ENCODE assay signal across 31 cellular contexts in the genomic region with DNA sequence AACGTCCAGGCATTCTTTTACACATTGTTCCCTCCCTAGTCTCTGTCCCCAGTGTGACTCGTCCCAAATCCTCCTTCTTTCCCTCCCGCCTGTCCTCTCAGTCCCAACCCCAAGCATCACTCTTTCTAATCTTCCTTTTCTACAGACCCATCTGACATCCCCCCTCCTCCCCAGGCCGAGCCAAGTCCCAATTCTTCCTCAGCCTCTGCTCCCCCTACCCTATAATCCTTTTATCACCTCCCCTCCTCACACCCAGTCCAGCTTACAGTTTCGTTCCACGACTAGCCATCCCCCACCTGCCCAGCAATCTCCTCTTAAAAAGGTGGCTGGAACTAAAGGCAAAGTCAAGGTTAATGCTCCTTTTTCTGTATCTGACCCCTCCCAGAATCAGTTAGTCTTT.
"Had no signal": no experiment of that assay in that cellular context is flagged by ENCODE, and none has a peak within 500 bp of the region (broad histone marks: within the 10 kb centered on the region; RNA-seq: fewer than 3 reads in every experiment).

No MANE protein-coding gene starts in this region.

- H3K4me1 ChIP-seq: adrenal gland, body of pancreas, colonic mucosa, pancreas, psoas muscle, vagina had no signal

- DNase-seq: activated CD4-positive, alpha-beta T cell treated with anti-CD3 and anti-CD28 coated beads for 36 hours; activated CD4-positive, alpha-beta T cell treated with anti-CD3 and anti-CD28 coated beads, Interleukin-2, amount 50 U/mL, for 4 hours; activated CD4-positive, CD25-positive, alpha-beta regulatory T cell; activated CD8-positive, alpha-beta memory T cell treated with anti-CD3 and anti-CD28 coated beads for 24 hours; activated effector memory CD4-positive, alpha-beta T cell treated with Interleukin-2 at 50 U/mL for 16 hours; activated naive CD4-positive, alpha-beta T cell treated with Interleukin-2 at 50 U/mL for 16 hours; activated naive CD8-positive, alpha-beta T cell treated with anti-CD3 and anti-CD28 coated beads for 36 hours; adrenal gland; aorta; body of pancreas; cerebellar nuclear complex; colonic mucosa; effector CD8-positive, alpha-beta T cell; erythroblast; left cardiac atrium; left ventricle myocardium superior; naive B cell; nephron progenitor cell; pancreas; psoas muscle; sigmoid colon; small intestine; stimulated activated CD4-positive, alpha-beta T cell treated with anti-CD3 and anti-CD28 coated beads, Interleukin-1b, Interleukin-23, amount 100 ng/mL, for 48 hours; stimulated activated CD4-positive, alpha-beta T cell treated with anti-CD3 and anti-CD28 coated beads, Interleukin-4, amount 100 ng/mL, for 4 hours; stimulated activated CD8-positive, alpha-beta memory T cell treated with anti-CD3 and anti-CD28 coated beads, Interleukin-4, amount 100 ng/mL, for 48 hours; stimulated activated naive CD8-positive, alpha-beta T cell treated with anti-CD3 and anti-CD28 coated beads, Interleukin-15, amount 100 ng/mL, for 72 hours; substantia nigra had no signal

- H3K4me2 ChIP-seq: hepatocyte had no signal

- H3K36me3 ChIP-seq: adrenal gland, cardiac muscle cell, colonic mucosa, gastroesophageal sphincter, pancreas, sigmoid colon, vagina had no signal

- H3K9me3 ChIP-seq: adrenal gland, body of pancreas, colonic mucosa, gastroesophageal sphincter, pancreas, psoas muscle, sigmoid colon, vagina had no signal

- H3K27ac ChIP-seq: adrenal gland, body of pancreas, cardiac muscle cell, colonic mucosa, gastroesophageal sphincter, hepatocyte, pancreas, psoas muscle, sigmoid colon, vagina had no signal

- H3K79me2 ChIP-seq: hepatocyte had no signal

- H3K27me3 ChIP-seq: adrenal gland, body of pancreas, cardiac muscle cell, colonic mucosa, gastroesophageal sphincter, hepatocyte, pancreas, sigmoid colon, vagina had no signal

- H3K4me3 ChIP-seq: adrenal gland, body of pancreas, cardiac muscle cell, colonic mucosa, gastroesophageal sphincter, hepatocyte, pancreas, psoas muscle, sigmoid colon, vagina had no signal
